1 cellular context compared by ENCODE assay signal in the genomic region with DNA sequence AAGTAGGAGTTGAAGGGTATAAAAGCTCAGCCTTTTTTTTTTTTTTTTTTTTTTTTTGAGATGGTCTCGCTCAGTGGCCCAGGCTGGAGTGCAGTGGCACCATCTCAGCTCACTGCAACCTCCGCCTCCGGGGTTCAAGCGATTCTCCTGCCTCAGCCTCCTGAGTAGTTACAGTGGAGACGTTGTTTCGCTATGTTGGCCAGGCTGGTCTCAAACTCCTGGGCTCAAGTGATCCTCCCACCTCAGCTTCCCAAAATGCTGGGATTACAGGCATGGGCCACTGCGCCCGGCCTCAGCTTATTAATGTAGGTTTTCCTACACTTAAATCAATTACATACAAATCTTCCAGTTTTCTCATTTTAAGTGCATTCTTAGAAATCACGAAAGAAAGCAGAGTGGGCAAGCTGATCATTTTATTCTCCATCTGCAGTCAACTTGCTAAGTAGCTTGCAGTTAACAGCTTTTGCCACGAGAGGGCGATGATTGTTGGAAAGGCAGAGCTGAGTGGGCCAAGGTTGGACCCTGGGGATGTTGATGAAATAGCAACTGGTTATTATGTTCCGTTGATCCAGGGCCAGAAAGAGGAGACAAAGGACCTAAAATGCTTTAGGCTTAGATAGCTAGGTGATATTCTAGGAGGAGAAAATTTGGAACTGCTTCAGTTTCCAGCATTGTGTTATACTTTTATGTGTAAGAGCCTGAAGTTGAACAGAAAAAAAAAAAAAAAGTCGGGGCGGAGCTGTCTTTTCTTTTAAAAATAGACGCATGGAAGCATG.
A peak's percentile ranks its signal among the peaks of the same experiment; 100 is the strongest.
TF ChIP-seq lines count a peak whose summit lies in the region.

No MANE protein-coding gene starts in this region.

TF ChIP-seq in SK-N-SH, 30 proteins besides CTCF, POLR2A, EP300 and RAD21 (continued from another document):
- TF ChIP-seq, protein P1, sequence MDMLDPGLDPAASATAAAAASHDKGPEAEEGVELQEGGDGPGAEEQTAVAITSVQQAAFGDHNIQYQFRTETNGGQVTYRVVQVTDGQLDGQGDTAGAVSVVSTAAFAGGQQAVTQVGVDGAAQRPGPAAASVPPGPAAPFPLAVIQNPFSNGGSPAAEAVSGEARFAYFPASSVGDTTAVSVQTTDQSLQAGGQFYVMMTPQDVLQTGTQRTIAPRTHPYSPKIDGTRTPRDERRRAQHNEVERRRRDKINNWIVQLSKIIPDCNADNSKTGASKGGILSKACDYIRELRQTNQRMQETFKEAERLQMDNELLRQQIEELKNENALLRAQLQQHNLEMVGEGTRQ (IDR thresholded peaks at IDR 0.05; ENCODE audit: borderline replicate concordance, low read depth, low read length) = no peak
- TF ChIP-seq RCOR1 (IDR thresholded peaks at IDR 0.05; ENCODE audit: low read length) (peak; percentile 68; the same call in 1 of the 2 replicates), YY1 (IDR thresholded peaks at IDR 0.05; ENCODE audit: low read depth) (no peak)
